In the genomic region with DNA sequence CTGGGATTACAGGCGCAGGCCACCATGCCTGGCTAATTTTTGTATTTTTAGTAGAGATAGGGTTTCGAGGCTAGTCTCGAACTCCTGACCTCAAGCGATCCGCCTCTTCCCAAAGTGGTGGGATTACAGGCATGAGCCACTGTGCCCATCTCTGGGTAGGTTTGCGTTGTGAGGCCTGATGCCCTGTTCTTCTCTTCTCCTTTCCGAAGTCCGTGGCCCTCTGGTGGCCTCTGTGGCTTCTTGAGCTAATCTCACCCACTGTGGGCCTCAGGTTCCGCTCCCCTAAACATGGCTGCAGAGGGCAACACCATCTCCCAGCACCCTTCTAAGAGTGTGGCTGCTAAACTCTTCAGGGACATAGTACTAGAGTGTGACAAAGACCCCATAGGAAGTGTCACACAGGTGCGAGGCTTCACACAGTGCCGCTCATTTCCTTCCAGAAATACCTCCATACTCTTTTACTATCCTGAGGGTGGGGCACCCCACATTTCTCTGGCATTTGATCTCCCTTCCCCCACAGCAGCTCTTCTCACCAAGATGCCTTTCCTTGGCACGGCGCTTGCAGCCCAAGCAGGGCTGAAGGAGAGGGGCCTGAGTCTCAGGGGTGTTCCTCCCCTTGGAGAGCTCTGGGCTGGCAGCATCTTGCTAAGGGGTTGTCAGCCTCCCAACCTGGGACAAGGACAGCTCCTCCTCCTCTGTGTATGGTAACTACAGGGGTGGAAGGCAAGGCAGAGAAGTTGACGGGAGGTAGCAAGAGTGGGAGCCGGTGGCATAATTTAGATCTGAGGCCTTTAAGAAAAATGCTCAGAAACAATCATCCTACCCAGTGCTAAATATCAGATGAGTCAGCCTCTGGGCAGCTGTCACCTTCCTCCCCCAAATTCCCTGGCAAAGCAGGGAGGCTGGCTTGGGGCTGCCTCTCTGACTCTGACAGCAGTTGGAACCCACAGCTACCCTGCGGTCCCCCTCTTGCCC, we compare ENCODE assay signal across 13 cellular contexts. TPM values are rescaled to one million over a fixed set of nuclear protein-coding genes. Genes with fewer than 3 reads are reported as not detected.
DNase-seq lines count a peak whose midpoint lies in the region; TF ChIP-seq lines count a peak whose summit lies in the region.
"Had no signal": no experiment of that assay in that cellular context is flagged by ENCODE, and none has a peak within 500 bp of the region (broad histone marks: within the 10 kb centered on the region; RNA-seq: fewer than 3 reads in every experiment).

No MANE protein-coding gene starts in this region.

- no peaks in the 10 kb centered on the region for H3K36me3 ChIP-seq in tibial artery

- H3K4me3 Mint-ChIP-seq in brain, result peak overlapping the region in 1 of 5 experiments; percentile 49

- peak overlapping the region; percentile 63 to 72 for H3K27ac ChIP-seq in tibial artery

- intact Hi-C loops in tibial artery (cut with DNase I; ENCODE audit: low total_unique reads), result no loop called here

- no peaks in the 10 kb centered on the region for H3K9me3 ChIP-seq in tibial artery

- peak overlapping the region in 4 of 5 experiments; percentile 12 to 71 (median 52) for H3K27ac Mint-ChIP-seq in brain
- H3K27ac Mint-ChIP-seq: progenitor cell of endocrine pancreas had no signal

- TF ChIP-seq CTCF in brain (conservative IDR thresholded peaks at IDR 0.05) (no peak), tibial artery (IDR thresholded peaks at IDR 0.05) (no peak), GM10266 (IDR thresholded peaks at IDR 0.05; ENCODE audit: control insufficient read depth, insufficient read depth, low read depth, missing control alignments) (no peak)

- H3K27me3 ChIP-seq in tibial artery, result peaks cover 0 to 20% of the 10 kb centered on the region in 2 donors

- peaks cover 41% of the 10 kb centered on the region for H3K4me1 Mint-ChIP-seq in brain

- peak overlapping the region in 1 of 2 donors; percentile 6 for H3K4me3 ChIP-seq in tibial artery

- peaks cover 0 to 27% (median 9%) of the 10 kb centered on the region in 4 donors for H3K4me1 ChIP-seq in tibial artery

- DNase-seq in HT1080 (ENCODE audit: low read depth) (peak; percentile 76), kidney glomerular epithelial cell (lab: John Stamatoyannopoulos, UW) (peak; percentile 84), tibial artery (no peak), G401 (ENCODE audit: low spot score) (no peak), NCI-H2081 (lab: John Stamatoyannopoulos, UW) (no peak), GM10266 (ENCODE audit: extremely low spot score) (no peak)
- no peak for DNase-seq in activated CD4-positive, alpha-beta T cell treated with anti-CD3 and anti-CD28 coated beads for 4 hours
- DNase-seq: activated gamma-delta T cell treated with Interleukin-2 at 50 U/mL for 16 hours; DND-41; effector CD8-positive, alpha-beta T cell; NCI-H187 treated with DMSO at 0.1 percent for 48 hours had no signal

- H3K9me3 Mint-ChIP-seq in brain, result peaks cover 0 to 5% (median 0%) of the 10 kb centered on the region in 5 experiments

- H3K36me3 Mint-ChIP-seq in brain, result peaks cover 24% of the 10 kb centered on the region

- in situ Hi-C loops in G401 (cut with HindIII; ENCODE audit: low sequenced_read_pairs), result no loop called here

- peaks cover 4% of the 10 kb centered on the region for H3K27me3 Mint-ChIP-seq in brain

RNA-seq across cellular contexts. Expression of gene THY1, which starts 6.1 kb away (rescaled TPM):
- 0.20 TPM in 1 of 2 replicates, not detected in the other for total RNA-seq in HT1080 (2014; rRNA removed; shearing (Covaris generic))
- not detected in 2 replicates for polyA plus RNA-seq in HT1080 (2015; cell fraction: cytosol; rRNA removed)
- polyA plus RNA-seq in HT1080 (2015; cell fraction: nucleus; rRNA removed), result not detected in 2 replicates
- polyA plus RNA-seq in brain (ENCODE audit: insufficient read depth, low read depth, low replicate concordance), result 154 TPM
- total RNA-seq in G401 (2014; rRNA removed; shearing (Covaris generic)), result 30.5 and 57.4 TPM in 2 replicates

RNA-seq across cellular contexts. Expression of gene USP2, which starts 35.4 kb away (rescaled TPM):
- total RNA-seq in HT1080 (2014; rRNA removed; shearing (Covaris generic)), result 0.20 and 1.0 TPM in 2 replicates
- polyA plus RNA-seq in HT1080 (2015; cell fraction: cytosol; rRNA removed), result 0.37 and 0.73 TPM in 2 replicates
- polyA plus RNA-seq in HT1080 (2015; cell fraction: nucleus; rRNA removed), result 0.27 and 0.29 TPM in 2 replicates
- 10.1 TPM for polyA plus RNA-seq in brain (ENCODE audit: insufficient read depth, low read depth, low replicate concordance)
- total RNA-seq in G401 (2014; rRNA removed; shearing (Covaris generic)), result 0.75 and 1.8 TPM in 2 replicates

Comparison
In these comparisons a context has a peak if more than half of its experiments do, and no peak if none do; other contexts are left out.
1. DNase-seq: peak in HT1080 (single experiment) and kidney glomerular epithelial cell (single experiment); none in tibial artery (0 of 2), G401 (single experiment), activated CD4-positive, alpha-beta T cell treated with anti-CD3 and anti-CD28 coated beads for 4 hours (0 of 2), NCI-H2081 (0 of 2) and GM10266 (single experiment).
2. RNA of gene THY1, which starts 6.1 kb away (total RNA-seq): 30.5 to 57.4 TPM in G401; 0.20 TPM in HT1080; every median in the first group is over 10 times any median in the second.